Comparison of ENCODE assay signal across 1 cellular context in the genomic region with DNA sequence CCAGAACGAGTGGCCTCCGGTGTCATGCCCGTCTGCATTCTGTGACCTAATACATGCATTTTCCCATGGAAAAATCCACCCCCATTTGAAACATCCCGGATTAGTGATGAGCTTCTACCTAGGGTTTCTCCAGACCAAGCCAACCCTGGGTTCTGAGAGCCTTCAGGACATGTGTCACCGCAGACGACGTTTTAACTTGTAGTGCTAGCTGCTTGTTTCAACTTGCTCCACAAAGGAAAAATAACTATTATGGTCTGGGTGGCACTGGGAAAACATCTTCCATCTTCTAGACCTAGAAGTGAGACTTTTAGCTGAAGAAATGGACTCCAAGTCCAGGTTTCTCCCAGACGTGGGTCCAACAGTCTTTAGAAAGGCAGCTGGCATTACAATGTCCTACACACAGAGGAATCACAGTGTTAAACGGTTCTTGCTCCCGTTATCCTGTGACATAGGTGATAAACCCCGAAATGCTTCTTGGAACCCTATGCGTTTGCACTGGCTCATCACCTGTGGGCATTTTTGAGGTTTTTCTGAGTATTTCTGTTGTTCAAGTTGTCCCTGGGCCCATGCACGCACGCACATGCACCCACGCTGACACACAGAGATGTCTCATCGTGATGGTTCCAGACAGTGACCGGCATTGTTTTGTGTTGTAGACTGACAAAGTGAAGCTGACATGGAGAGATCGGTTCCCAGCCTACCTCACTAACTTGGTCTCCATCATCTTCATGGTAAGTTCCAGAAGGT.
A peak's percentile ranks its signal among the peaks of the same experiment; 100 is the strongest.
TF ChIP-seq lines count a peak whose summit lies in the region.

No MANE protein-coding gene starts in this region.

TF ChIP-seq in GM12878, 131 proteins besides CTCF, POLR2A, EP300 and RAD21:
- TF ChIP-seq, protein P1, sequence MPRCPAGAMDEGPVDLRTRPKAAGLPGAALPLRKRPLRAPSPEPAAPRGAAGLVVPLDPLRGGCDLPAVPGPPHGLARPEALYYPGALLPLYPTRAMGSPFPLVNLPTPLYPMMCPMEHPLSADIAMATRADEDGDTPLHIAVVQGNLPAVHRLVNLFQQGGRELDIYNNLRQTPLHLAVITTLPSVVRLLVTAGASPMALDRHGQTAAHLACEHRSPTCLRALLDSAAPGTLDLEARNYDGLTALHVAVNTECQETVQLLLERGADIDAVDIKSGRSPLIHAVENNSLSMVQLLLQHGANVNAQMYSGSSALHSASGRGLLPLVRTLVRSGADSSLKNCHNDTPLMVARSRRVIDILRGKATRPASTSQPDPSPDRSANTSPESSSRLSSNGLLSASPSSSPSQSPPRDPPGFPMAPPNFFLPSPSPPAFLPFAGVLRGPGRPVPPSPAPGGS (IDR thresholded peaks at IDR 0.05; ENCODE audit: borderline replicate concordance, insufficient read depth, low read depth, low read length, poor library complexity, severe bottlenecking) = peak; percentile 60
- TF ChIP-seq CBFB (IDR thresholded peaks at IDR 0.05; ENCODE audit: low read depth) = no peak
